In the genomic region with DNA sequence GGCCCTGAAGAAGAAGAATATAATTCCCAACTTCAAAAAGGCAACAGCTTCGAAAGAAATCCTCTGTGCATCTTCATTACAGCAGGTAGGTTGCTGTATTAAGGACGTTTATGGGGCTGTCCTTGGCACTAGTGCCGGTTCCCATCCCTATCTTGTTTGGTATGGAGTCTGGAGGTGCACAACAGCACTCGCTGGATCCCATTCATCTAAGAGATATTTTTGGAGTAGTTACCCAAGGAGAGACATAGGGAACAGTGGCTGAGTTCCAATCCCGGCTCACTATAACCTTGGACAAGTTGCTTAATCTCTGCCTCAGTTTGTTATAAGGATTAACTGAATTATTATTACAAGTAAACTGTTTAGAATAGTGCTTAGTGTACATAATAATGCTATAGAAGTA, we compare ENCODE assay signal across 25 cellular contexts.
"Had no signal": no experiment of that assay in that cellular context is flagged by ENCODE, and none has a peak within 500 bp of the region (broad histone marks: within the 10 kb centered on the region; RNA-seq: fewer than 3 reads in every experiment).

No MANE protein-coding gene starts in this region.

- H3K9me3 ChIP-seq: ovary, psoas muscle, right lobe of liver, sigmoid colon, stomach, thoracic aorta, thyroid gland, tibial nerve, upper lobe of left lung, vagina had no signal

- H3K4me1 ChIP-seq: neural progenitor cell, parathyroid adenoma, psoas muscle, sigmoid colon, stomach, upper lobe of left lung had no signal

- H3K27me3 ChIP-seq: neural progenitor cell, ovary, right lobe of liver, sigmoid colon, thyroid gland, tibial nerve, upper lobe of left lung, vagina had no signal

- H3K36me3 ChIP-seq: neural progenitor cell, ovary, right lobe of liver, sigmoid colon, stomach, thoracic aorta, thyroid gland, tibial nerve, upper lobe of left lung, vagina had no signal

- DNase-seq: naive thymus-derived CD4-positive, alpha-beta T cell; natural killer cell; occipital lobe; ovary; posterior cingulate gyrus; psoas muscle; right lobe of liver; sigmoid colon; small intestine; stimulated activated CD4-positive, alpha-beta T cell treated with anti-CD3 and anti-CD28 coated beads, Interleukin-15, amount 100 ng/mL, for 24 hours; stimulated activated CD4-positive, alpha-beta T cell treated with anti-CD3 and anti-CD28 coated beads, Interleukin-2, amount 100 ng/mL, for 24 hours; stimulated activated CD4-positive, alpha-beta T cell treated with anti-CD3 and anti-CD28 coated beads, Interleukin-2, amount 100 ng/mL, for 48 hours; stimulated activated CD4-positive, alpha-beta T cell treated with anti-CD3 and anti-CD28 coated beads, Interleukin-4, amount 100 ng/mL, for 24 hours; stimulated activated naive B cell treated with anti-CD40 and anti-IgM and Interleukin-4, amounts not matched to agents 10 μg/mL and 1 μg/mL and 100 μg/mL, for 72 hours; stimulated activated naive CD4-positive, alpha-beta T cell treated with Interleukin-2 at 50 U/mL for 16 hours; stomach; thyroid gland; trophoblast cell; upper lobe of left lung had no signal

- H3K4me3 ChIP-seq: neural progenitor cell, ovary, psoas muscle, right lobe of liver, sigmoid colon, stomach, thoracic aorta, thyroid gland, tibial nerve, upper lobe of left lung, vagina had no signal

- ATAC-seq: naive thymus-derived CD4-positive, alpha-beta T cell; natural killer cell; right lobe of liver; stimulated activated effector memory CD8-positive, alpha-beta T cell treated with anti-CD3 and anti-CD28 coated beads, Interleukin-12 subunit alpha, Interleukin-12 subunit beta, amount 100 ng/mL, for 72 hours; stimulated activated naive B cell treated with anti-CD40 and anti-IgM and Interleukin-4, amounts not matched to agents 10 μg/mL and 1 μg/mL and 100 μg/mL, for 72 hours had no signal

- H3K27ac ChIP-seq: neural progenitor cell, ovary, parathyroid adenoma, psoas muscle, right lobe of liver, sigmoid colon, stomach, thoracic aorta, thyroid gland, tibial nerve, upper lobe of left lung, vagina had no signal
